ENCODE assay signal across 7 cellular contexts in the genomic region with DNA sequence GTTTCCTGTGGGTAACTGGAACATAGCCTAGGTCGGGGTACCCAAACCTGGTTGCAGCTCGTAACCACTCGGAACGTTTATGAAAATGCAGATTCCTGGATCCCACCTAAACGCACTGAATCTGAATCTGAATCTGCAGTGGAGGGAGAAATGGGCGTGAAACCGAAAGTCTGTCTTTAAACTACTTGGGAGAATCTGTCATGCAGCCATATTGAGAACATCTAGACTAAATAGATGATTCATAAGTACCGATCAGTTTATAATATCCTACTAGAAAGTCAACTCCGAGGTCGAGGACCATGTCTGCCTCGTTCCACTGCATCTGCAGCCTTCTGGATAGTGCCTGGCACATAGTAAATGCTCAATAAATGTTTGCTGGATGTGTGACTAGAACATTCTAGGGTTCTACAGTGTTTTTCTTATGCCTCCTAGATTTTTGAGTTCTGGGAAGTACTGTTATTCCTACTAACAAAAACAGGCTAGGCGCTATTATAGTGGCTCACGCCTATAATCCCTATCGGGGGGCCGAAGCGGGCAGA. TPM values are rescaled to one million over a fixed set of nuclear protein-coding genes. Genes with fewer than 3 reads are reported as not detected.
DNase-seq lines count a peak whose midpoint lies in the region; ATAC-seq and TF ChIP-seq lines count a peak whose summit lies in the region.

No MANE protein-coding gene starts in this region.

- H3K9ac ChIP-seq in trophoblast cell (ENCODE audit: low read length) = peak overlapping the region; percentile 90

- ATAC-seq in GM18858 (IDR thresholded peaks at IDR 0.05; ENCODE audit: unreplicated experiment) = peak; percentile 11

- H3K36me3 ChIP-seq in Peyer's patch = peaks cover 0 to 36% (median 0%) of the 10 kb centered on the region in 3 donors
- H3K36me3 ChIP-seq in trophoblast cell (ENCODE audit: control insufficient read depth in 1 of 2, insufficient read depth in 2 of 2, low read length in 2 of 2) = peaks cover 16 to 24% of the 10 kb centered on the region in 2 experiments

- TF ChIP-seq CTCF in Peyer's patch (IDR thresholded peaks at IDR 0.05) = no peak

- H4K12ac ChIP-seq in trophoblast cell (ENCODE audit: low read depth, low read length) = peak overlapping the region; percentile 64

- H4K8ac ChIP-seq in trophoblast cell (ENCODE audit: low read depth, low read length) = peak overlapping the region; percentile 86

- H2AFZ ChIP-seq in trophoblast cell (ENCODE audit: insufficient read depth, low read length, poor library complexity) = peak overlapping the region; percentile 64

- no peak for TF ChIP-seq POLR2A in Peyer's patch (IDR thresholded peaks at IDR 0.05)

- H4K91ac ChIP-seq in trophoblast cell (ENCODE audit: low read depth, low read length) = peak overlapping the region; percentile 68

- H3K4me1 ChIP-seq in Peyer's patch (peaks cover 4 to 25% (median 12%) of the 10 kb centered on the region in 4 donors), trophoblast cell (ENCODE audit: control insufficient read depth in 1 of 2, insufficient read depth in 2 of 2, low read length in 2 of 2) (peaks cover 9% of the 10 kb centered on the region in 2 experiments)

- DNase-seq in Peyer's patch = no peak
- no peak for DNase-seq in epithelial cell of prostate (ENCODE audit: low read depth, low spot score)
- peak in 1 of 2 donors; percentile 16 for DNase-seq in trophoblast cell
- no peak for DNase-seq in RPMI8226
- DNase-seq in NCI-H2029 (lab: John Stamatoyannopoulos, UW) = no peak
- no peak for DNase-seq in anterior cingulate cortex (lab: John Stamatoyannopoulos, UW)

- H3K79me1 ChIP-seq in trophoblast cell (ENCODE audit: low read length) = peaks cover 3% of the 10 kb centered on the region

- H3K18ac ChIP-seq in trophoblast cell (ENCODE audit: low read length) = peak overlapping the region; percentile 84

- no peak overlapping the region for H3K23ac ChIP-seq in trophoblast cell (ENCODE audit: low read length)

- H3K4me3 ChIP-seq in Peyer's patch = peak overlapping the region; percentile 73 to 91 (median 85)
- H3K4me3 ChIP-seq in trophoblast cell (ENCODE audit: low read depth, low read length) = peak overlapping the region; percentile 88

- WGBS in trophoblast cell (ENCODE audit: extremely low coverage, insufficient coverage, insufficient read length) = no CpG with 5 or more reads among the region's 16 CpGs

- H2BK5ac ChIP-seq in trophoblast cell (ENCODE audit: low read depth, low read length, poor library complexity) = peak overlapping the region; percentile 14

- peak overlapping the region; percentile 70 for H3K4me2 ChIP-seq in trophoblast cell (ENCODE audit: low read length)

- no peak overlapping the region for H2BK12ac ChIP-seq in trophoblast cell (ENCODE audit: low read length)

- peak overlapping the region; percentile 57 for H2BK120ac ChIP-seq in trophoblast cell (ENCODE audit: insufficient read depth, low read length, poor library complexity)

- H3K27ac ChIP-seq in Peyer's patch (peak overlapping the region; percentile 63 to 94 (median 88)), epithelial cell of prostate (peak overlapping the region; percentile 87), trophoblast cell (ENCODE audit: low read depth, low read length) (peak overlapping the region; percentile 84)

- peak overlapping the region; percentile 37 for H3K4ac ChIP-seq in trophoblast cell (ENCODE audit: low read depth, low read length)

- H3K14ac ChIP-seq in trophoblast cell (ENCODE audit: low read length) = peak overlapping the region; percentile 29

- H2AK5ac ChIP-seq in trophoblast cell (ENCODE audit: low read length) = no peak overlapping the region

- no peaks in the 10 kb centered on the region for H3K27me3 ChIP-seq in Peyer's patch
- no peaks in the 10 kb centered on the region for H3K27me3 ChIP-seq in trophoblast cell (ENCODE audit: insufficient read depth, low read length)

- H3K79me2 ChIP-seq in trophoblast cell (ENCODE audit: control insufficient read depth, insufficient read depth, low read length, poor library complexity) = peaks cover 7% of the 10 kb centered on the region

- H3K9me3 ChIP-seq in Peyer's patch (no peaks in the 10 kb centered on the region), trophoblast cell (ENCODE audit: insufficient read depth, low read depth, low read length) (no peaks in the 10 kb centered on the region)

RNA-seq across cellular contexts. Expression of gene COQ4, which starts 0.6 kb away (rescaled TPM):
- 100 to 1,000 TPM in 3 of 4 donors, 10 to 100 TPM in 1; 65.2 to 191 (median 132) TPM for total RNA-seq in Peyer's patch
- 24.9 and 26.1 TPM in 2 replicates for polyA plus RNA-seq in trophoblast cell (2013)

RNA-seq across cellular contexts. Expression of gene TRUB2, which starts 1.0 kb away (rescaled TPM):
- total RNA-seq in Peyer's patch = 10 to 100 TPM; 11.7 to 42.9 (median 17.4) TPM
- polyA plus RNA-seq in trophoblast cell (2013) = 13.3 and 13.9 TPM in 2 replicates

RNA-seq across cellular contexts. Expression of gene SLC27A4, which starts 17.1 kb away (rescaled TPM):
- 100 to 1,000 TPM in 3 of 4 donors, 10 to 100 TPM in 1; 28.1 to 312 (median 149) TPM for total RNA-seq in Peyer's patch
- polyA plus RNA-seq in trophoblast cell (2013) = 15.7 and 17.3 TPM in 2 replicates

RNA-seq across cellular contexts. Expression of gene SWI5, which starts 47.2 kb away (rescaled TPM):
- total RNA-seq in Peyer's patch = 10 to 100 TPM; 18.3 to 27.2 (median 23.5) TPM
- polyA plus RNA-seq in trophoblast cell (2013) = 42.0 and 44.4 TPM in 2 replicates

RNA-seq across cellular contexts. Expression of gene GOLGA2, which starts 47.5 kb away (rescaled TPM):
- 10 to 100 TPM; 45.7 to 96.7 (median 92.5) TPM for total RNA-seq in Peyer's patch
- polyA plus RNA-seq in trophoblast cell (2013) = 93.4 and 99.9 TPM in 2 replicates
